In genomic region chr1:83154306-83154705, GRCh38 we compare ENCODE assay signal across 8 cellular contexts.
DNase-seq lines count a peak whose midpoint lies in the region; ATAC-seq, FAIRE-seq and TF ChIP-seq lines count a peak whose summit lies in the region.
"Not testable (repeated sequence)": the region's sequence is repeated elsewhere in the genome, so short reads cannot be mapped to it uniquely, and the experiment has no call there.

No MANE protein-coding gene starts in this region.

- POLR2A ChIA-PET in BJ (lab: Charles Lee) = not testable (repeated sequence)

- H3K27ac ChIP-seq in brain microvascular endothelial cell, foreskin keratinocyte, left lung: not testable (repeated sequence)

- intact Hi-C loops in left lung (cut with DNase I) = not testable (repeated sequence)

- H3K9me3 ChIP-seq in left lung = not testable (repeated sequence)

- peak; percentile 5 for DNase-seq in BJ (ENCODE audit: low read depth)
- DNase-seq in H54 (ENCODE audit: insufficient read length, low spot score); left lung: not testable (repeated sequence)
- DNase-seq in NCI-H226 = peak; percentile 16
- DNase-seq in brain microvascular endothelial cell = peak; percentile 63
- DNase-seq in epithelial cell of esophagus (ENCODE audit: low read depth) = peak; percentile 82
- DNase-seq in foreskin keratinocyte = peak; percentile 71 to 85
- DNase-seq in skeletal muscle cell (ENCODE audit: low read depth) = peak; percentile 53

- not testable (repeated sequence) for TF ChIP-seq POLR2A in H54 (IDR thresholded peaks at IDR 0.05; ENCODE audit: low read depth, low read length)

- H3K27me3 ChIP-seq in BJ (ENCODE audit: control insufficient read depth, insufficient read depth, low read length); brain microvascular endothelial cell (replicated peaks); foreskin keratinocyte; left lung: not testable (repeated sequence)

- ATAC-seq in foreskin keratinocyte = peak; percentile 80
- ATAC-seq in left lung = peak; percentile 8

- H3K4me3 ChIP-seq in BJ (ENCODE audit: low read depth, low read length); brain microvascular endothelial cell (ENCODE audit: low read depth, low read length); epithelial cell of esophagus (ENCODE audit: low read length); left lung; skeletal muscle cell (ENCODE audit: low read depth, low read length): not testable (repeated sequence)

- H3K36me3 ChIP-seq in BJ (ENCODE audit: control insufficient read depth, insufficient read depth, low read length); brain microvascular endothelial cell (replicated peaks); left lung: not testable (repeated sequence)

- CTCF ChIA-PET in BJ (lab: Yijun Ruan, JAX) = not testable (repeated sequence)

- FAIRE-seq in H54 (lab: Jason Lieb, UNC) = peak; percentile 92

- H3K4me1 ChIP-seq in foreskin keratinocyte, left lung: not testable (repeated sequence)

- in situ Hi-C loops in brain microvascular endothelial cell (cut with HindIII; ENCODE audit: low pct_ligation_motif_present, low sequenced_read_pairs) = not testable (repeated sequence)

- TF ChIP-seq CTCF in BJ (IDR thresholded peaks at IDR 0.05; ENCODE audit: insufficient read depth, low read depth, low read length); brain microvascular endothelial cell (IDR thresholded peaks at IDR 0.05; ENCODE audit: low read depth, low read length, missing control alignments); epithelial cell of esophagus (IDR thresholded peaks at IDR 0.05; ENCODE audit: insufficient read depth, low read depth, low read length, missing control alignments); left lung (IDR thresholded peaks at IDR 0.05): not testable (repeated sequence)
- peak; percentile 22 for TF ChIP-seq CTCF in foreskin keratinocyte (conservative IDR thresholded peaks at IDR 0.05)
